31 cellular contexts compared by ENCODE assay signal in genomic region chr10:71536332-71536731, GRCh38.
A peak's percentile ranks its signal among the peaks of the same experiment; 100 is the strongest.
DNase-seq lines count a peak whose midpoint lies in the region; ATAC-seq, FAIRE-seq and TF ChIP-seq lines count a peak whose summit lies in the region.
"Had no signal": no experiment of that assay in that cellular context is flagged by ENCODE, and none has a peak within 500 bp of the region (broad histone marks: within the 10 kb centered on the region; RNA-seq: fewer than 3 reads in every experiment).

No MANE protein-coding gene starts in this region.

- H2BK12ac ChIP-seq in H1 (ENCODE audit: low read depth, low read length): 0 out of 2 replicates have a peak overlapping the region, but pooled peaks have one; percentile 75

- H4K91ac ChIP-seq in H1 (replicated peaks; ENCODE audit: insufficient read length, low read length): no peak overlapping the region

- intact Hi-C loops in kidney (cut with DNase I): no loop called here

- H3K23me2 ChIP-seq in H1 (ENCODE audit: low read depth, low read length): no peaks in the 10 kb centered on the region

- no peak overlapping the region for H3K18ac ChIP-seq in H1 (ENCODE audit: extremely low read depth, low read length)

- no peaks in the 10 kb centered on the region for H3K36me3 Mint-ChIP-seq in activated naive CD4-positive, alpha-beta T cell treated with anti-CD3 and anti-CD28 coated beads, Interleukin-2, amount 50 U/mL, for 72 hours
- no peaks in the 10 kb centered on the region for H3K36me3 Mint-ChIP-seq in activated T-helper 17 cell treated with anti-CD3 and anti-CD28 coated beads, Interleukin-2, amount 50 U/mL, for 72 hours (ENCODE audit: low read depth)

- no peak overlapping the region for H3K4me3 Mint-ChIP-seq in activated T-helper 17 cell treated with anti-CD3 and anti-CD28 coated beads, Interleukin-2, amount 50 U/mL, for 72 hours
- H3K4me3 Mint-ChIP-seq: T-helper 2 cell treated with Interferon-gamma antibody and Interleukin-4, amounts not matched to agents 5 μg/mL and 100 μg/mL, for 36 hours had no signal

- no peak overlapping the region for H3K23ac ChIP-seq in H1 (ENCODE audit: insufficient read length)

- 0 out of 2 replicates have a peak overlapping the region, but pooled peaks have one; percentile 24 for H2AK5ac ChIP-seq in H1 (ENCODE audit: low read depth, low read length)

- ATAC-seq in activated naive CD4-positive, alpha-beta T cell treated with anti-CD3 and anti-CD28 coated beads, Interleukin-2, amount 50 U/mL, for 72 hours: peak in 1 of 2 donors; percentile 17
- peak; percentile 38 for ATAC-seq in activated T-helper 17 cell treated with anti-CD3 and anti-CD28 coated beads, Interleukin-2, amount 50 U/mL, for 72 hours (replicated peaks)
- ATAC-seq in HG03108 (IDR thresholded peaks at IDR 0.05; ENCODE audit: unreplicated experiment): no peak

- H3K9ac ChIP-seq in H1 (replicated peaks in 1 of 4; ENCODE audit: extremely low read depth in 1 of 4, low read depth in 3 of 4, low read length in 3 of 4) (no peak overlapping the region), kidney (ENCODE audit: low read length in 2 of 2) (no peak overlapping the region)

- no peaks in the 10 kb centered on the region for H4K20me1 ChIP-seq in H1 (replicated peaks in 1 of 2; ENCODE audit: control insufficient read depth in 1 of 2, insufficient read depth in 2 of 2, low read length in 2 of 2)

- no peak overlapping the region for H3K27ac ChIP-seq in H1 (ENCODE audit: low read depth, low read length)
- H3K27ac ChIP-seq in kidney (ENCODE audit: low read depth in 2 of 2, low read length in 2 of 2): no peak overlapping the region
- H3K27ac ChIP-seq: esophagus squamous epithelium, left ventricle myocardium inferior, neutrophil, PC-9, prostate gland, sigmoid colon, thyroid gland, WERI-Rb-1 had no signal

- TF ChIP-seq EP300 in H1 (IDR thresholded peaks at IDR 0.05; ENCODE audit: borderline replicate concordance in 1 of 2, low read depth in 2 of 2, low read length in 2 of 2): no peak

- H3K9me3 ChIP-seq in H1 (ENCODE audit: insufficient read depth in 2 of 2, low read depth in 1 of 2, low read length in 1 of 2) (no peaks in the 10 kb centered on the region), kidney (ENCODE audit: control insufficient read depth in 1 of 2, low read length in 2 of 2) (no peaks in the 10 kb centered on the region)
- H3K9me3 ChIP-seq: BE2C, esophagus squamous epithelium, left ventricle myocardium inferior, neutrophil, prostate gland, sigmoid colon, thyroid gland had no signal

- H2BK5ac ChIP-seq in H1 (ENCODE audit: low read depth, low read length): 0 out of 2 replicates have a peak overlapping the region, but pooled peaks have one; percentile 44

- no peak overlapping the region for H4K8ac ChIP-seq in H1 (ENCODE audit: extremely low read depth, insufficient read depth, low read length)

- H3K79me1 ChIP-seq in H1 (ENCODE audit: low read depth, low read length): no peaks in the 10 kb centered on the region

- POLR2A ChIA-PET in H1 (lab: Charles Lee; ENCODE audit: partially characterized antibody): no interaction called here

- H2BK20ac ChIP-seq in H1 (ENCODE audit: low read length): no peak overlapping the region

- DNase-seq in activated naive CD4-positive, alpha-beta T cell treated with anti-CD3 and anti-CD28 coated beads, Interleukin-2, amount 50 U/mL, for 72 hours (ENCODE audit: low spot score in 2 of 2): no peak
- DNase-seq in activated naive CD4-positive, alpha-beta T cell treated with Interleukin-2 at 50 U/mL for 16 hours: no peak
- no peak for DNase-seq in H1 (ENCODE audit: low read depth in 1 of 2, low spot score in 2 of 2)
- no peak for DNase-seq in H7
- DNase-seq in kidney: no peak
- DNase-seq: ACHN; activated CD4-positive, alpha-beta T cell treated with anti-CD3 and anti-CD28 coated beads, Interleukin-2, amount 50 U/mL, for 1 hour; amniotic stem cell; BE2C; dermis blood vessel endothelial cell; esophagus squamous epithelium; GDM1; HCEC 1CT; KBM-7; NCI-H1105; NCI-H2029; NCI-H526; PC-9; SHP77; sigmoid colon; stimulated activated naive CD4-positive, alpha-beta T cell treated with Interleukin-2 at 50 U/mL for 16 hours; thyroid gland; WERI-Rb-1 had no signal

- no peak overlapping the region for H2BK15ac ChIP-seq in H1 (ENCODE audit: low read length)

- H3K4ac ChIP-seq in H1 (replicated peaks; ENCODE audit: insufficient read length, low read depth, low read length): no peak overlapping the region

- no peak overlapping the region for H2AFZ ChIP-seq in H1 (ENCODE audit: low read length)
- H2AFZ ChIP-seq: PC-9 had no signal

- H3K27me3 Mint-ChIP-seq in activated T-helper 17 cell treated with anti-CD3 and anti-CD28 coated beads, Interleukin-2, amount 50 U/mL, for 72 hours: peaks cover 5% of the 10 kb centered on the region

- H3K79me2 ChIP-seq in H1 (ENCODE audit: control insufficient read depth in 1 of 2, insufficient read depth in 2 of 2, low read length in 2 of 2): no peaks in the 10 kb centered on the region

- 96% methylated on average over 6 of the region's 6 CpGs; no CpG with 5 or more reads in 1 of the 2 experiments for WGBS in H1 (ENCODE audit: extremely low coverage in 1 of 2, insufficient coverage in 1 of 2, insufficient read length in 1 of 2, insufficient replicate concordance in 2 of 2, low coverage in 1 of 2, low lambda C conversion rate in 2 of 2, missing lambda C conversion rate in 1 of 2), 2 experiments

- FAIRE-seq in H1 (lab: Jason Lieb, UNC): no peak
- no peak for FAIRE-seq in kidney (lab: Jason Lieb, UNC)
- FAIRE-seq: HTR-8/SVneo, islet of Langerhans had no signal

- no peak overlapping the region for H3K14ac ChIP-seq in H1 (ENCODE audit: insufficient read length)

- no peak overlapping the region for H3K4me2 ChIP-seq in H1 (ENCODE audit: insufficient read depth in 1 of 2, low read depth in 2 of 2, low read length in 2 of 2)
- H3K4me2 ChIP-seq: PC-9 had no signal

- H3K27me3 ChIP-seq in H1 (replicated peaks in 1 of 4; ENCODE audit: control insufficient read depth in 3 of 4, extremely low read depth in 1 of 4, insufficient read depth in 3 of 4, low read length in 3 of 4) (no peaks in the 10 kb centered on the region; a peak in 1 of 7 replicates), H7 (ENCODE audit: control insufficient read depth, insufficient read depth, low read length) (no peaks in the 10 kb centered on the region)
- H3K27me3 ChIP-seq: BE2C, esophagus squamous epithelium, sigmoid colon, thyroid gland had no signal

- H3K4me3 ChIP-seq in H1 (ENCODE audit: extremely low read depth in 1 of 4, insufficient read depth in 2 of 4, low read depth in 3 of 4, low read length in 4 of 4) (no peak overlapping the region), H7 (ENCODE audit: insufficient read depth, low read depth, low read length) (no peak overlapping the region), kidney (ENCODE audit: low read length in 2 of 2) (no peak overlapping the region)
- H3K4me3 ChIP-seq: esophagus squamous epithelium, left ventricle myocardium inferior, PC-9, prostate gland, sigmoid colon, thyroid gland had no signal

- TF ChIP-seq RAD21 in H1 (IDR thresholded peaks at IDR 0.05 in 1 of 2, conservative IDR thresholded peaks at IDR 0.05 in 1 of 2; ENCODE audit: low read depth in 2 of 2, low read length in 2 of 2): no peak

- H4K5ac ChIP-seq in H1 (ENCODE audit: insufficient read length, low read depth, low read length): no peak overlapping the region

- TF ChIP-seq POLR2A in H1 (IDR thresholded peaks at IDR 0.05; ENCODE audit: control extremely low read depth in 1 of 2, low read depth in 2 of 2, low read length in 2 of 2): no peak

- no peaks in the 10 kb centered on the region for H3K36me3 ChIP-seq in H1 (ENCODE audit: control insufficient read depth in 2 of 4, insufficient read depth in 4 of 4, low read length in 3 of 4)
- H3K36me3 ChIP-seq in H7 (replicated peaks; ENCODE audit: control insufficient read depth, insufficient read depth, low read length): no peaks in the 10 kb centered on the region
- H3K36me3 ChIP-seq in kidney (ENCODE audit: control insufficient read depth in 1 of 2, insufficient read depth in 2 of 2, low read length in 2 of 2): no peaks in the 10 kb centered on the region
- H3K36me3 ChIP-seq: BE2C, esophagus squamous epithelium, left ventricle myocardium inferior, neutrophil, prostate gland, sigmoid colon, thyroid gland had no signal

- H3K27ac Mint-ChIP-seq in activated naive CD4-positive, alpha-beta T cell treated with anti-CD3 and anti-CD28 coated beads, Interleukin-2, amount 50 U/mL, for 72 hours: peak overlapping the region; percentile 53 to 59
- peak overlapping the region; percentile 69 for H3K27ac Mint-ChIP-seq in activated T-helper 17 cell treated with anti-CD3 and anti-CD28 coated beads, Interleukin-2, amount 50 U/mL, for 72 hours
- H3K27ac Mint-ChIP-seq: T-helper 2 cell treated with Interferon-gamma antibody and Interleukin-4, amounts not matched to agents 5 μg/mL and 100 μg/mL, for 36 hours had no signal

- CTCF ChIA-PET in H1 (lab: Charles Lee; ENCODE audit: partially characterized antibody): interaction anchor here (0.6 to 2.3 kb wide), 7 partner anchors 9 to 140 kb away, joined by 3 to 6 read pairs (median 4); partner anchors contain the start of gene CDH23

- H3K56ac ChIP-seq in H1 (replicated peaks; ENCODE audit: insufficient read length, low read depth, low read length): no peak overlapping the region

- H3K4me1 ChIP-seq in H1 (replicated peaks in 1 of 4; ENCODE audit: control insufficient read depth in 3 of 4, insufficient read depth in 4 of 4, low read length in 3 of 4) (peaks cover 6 to 17% (median 10%) of the 10 kb centered on the region in 4 experiments; a peak in 5 of 7 replicates), kidney (ENCODE audit: control insufficient read depth in 1 of 2, insufficient read depth in 1 of 2, low read depth in 1 of 2, low read length in 2 of 2) (no peaks in the 10 kb centered on the region)
- H3K4me1 ChIP-seq: BE2C, prostate gland, sigmoid colon had no signal

- no peak overlapping the region for H2BK120ac ChIP-seq in H1 (replicated peaks; ENCODE audit: low read depth, low read length)

- no peak for TF ChIP-seq CTCF in H1 (IDR thresholded peaks at IDR 0.05; ENCODE audit: control extremely low read depth in 1 of 3, insufficient read depth in 1 of 3, low read depth in 1 of 3, low read length in 3 of 3)
- TF ChIP-seq CTCF in kidney (IDR thresholded peaks at IDR 0.05; ENCODE audit: borderline replicate concordance, extremely low read depth, insufficient read depth): no peak

- H3K9me3 Mint-ChIP-seq in activated naive CD4-positive, alpha-beta T cell treated with anti-CD3 and anti-CD28 coated beads, Interleukin-2, amount 50 U/mL, for 72 hours: peaks cover 0 to 5% of the 10 kb centered on the region in 2 donors
- no peaks in the 10 kb centered on the region for H3K9me3 Mint-ChIP-seq in activated T-helper 17 cell treated with anti-CD3 and anti-CD28 coated beads, Interleukin-2, amount 50 U/mL, for 72 hours

- H3K4me1 Mint-ChIP-seq in activated T-helper 17 cell treated with anti-CD3 and anti-CD28 coated beads, Interleukin-2, amount 50 U/mL, for 72 hours: peaks cover 17% of the 10 kb centered on the region

TF ChIP-seq in H1, 55 proteins besides CTCF, POLR2A, EP300 and RAD21:
- TF ChIP-seq SIRT6 (IDR thresholded peaks at IDR 0.05; ENCODE audit: low read length): no peak
- TF ChIP-seq SIN3A (conservative IDR thresholded peaks at IDR 0.05 in 1 of 2, IDR thresholded peaks at IDR 0.05 in 1 of 2; ENCODE audit: low read depth in 1 of 2, low read length in 2 of 2): no peak
- no peak for TF ChIP-seq CBX8 (IDR thresholded peaks at IDR 0.05; ENCODE audit: borderline replicate concordance, low read depth, low read length)
